In the genomic region with DNA sequence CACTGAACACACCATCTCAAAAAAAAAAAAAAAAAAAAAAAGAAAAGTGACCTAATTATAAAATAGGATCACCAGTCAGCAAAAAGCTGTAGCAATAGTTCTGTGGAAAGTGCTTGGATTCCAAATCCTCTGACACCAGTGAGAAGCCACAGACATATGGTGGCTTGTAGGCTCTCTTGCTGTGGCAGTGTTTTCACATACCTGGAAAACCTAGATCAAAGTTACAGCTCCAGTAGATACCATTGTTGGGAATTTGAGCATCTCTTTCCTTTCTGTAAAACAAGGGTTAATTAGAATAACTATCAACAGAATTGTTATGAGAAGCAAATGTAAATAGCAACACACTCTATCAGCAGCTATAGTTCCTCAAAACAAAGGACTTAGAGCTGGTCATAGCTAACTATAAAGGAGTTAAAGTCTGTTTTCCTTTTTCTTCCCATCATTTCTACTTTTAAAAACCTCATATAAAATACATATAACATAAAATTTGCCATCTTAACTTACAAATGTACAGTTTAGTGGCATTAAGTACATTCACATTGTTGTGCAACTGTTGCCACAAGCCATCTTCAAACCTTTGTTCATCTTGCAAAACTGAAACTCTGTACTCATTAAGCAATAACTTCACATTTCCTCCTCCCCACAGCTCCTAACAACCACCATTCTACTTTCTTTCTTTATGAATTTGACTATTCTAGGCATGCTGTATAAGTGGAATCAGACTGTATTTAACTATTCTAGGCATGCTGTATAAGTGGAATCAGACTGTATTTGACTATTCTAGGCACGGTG, we compare ENCODE assay signal across 13 cellular contexts. TPM values are rescaled to one million over a fixed set of nuclear protein-coding genes. Genes with fewer than 3 reads are reported as not detected.
DNase-seq lines count a peak whose midpoint lies in the region; ATAC-seq, FAIRE-seq and TF ChIP-seq lines count a peak whose summit lies in the region.
"Had no signal": no experiment of that assay in that cellular context is flagged by ENCODE, and none has a peak within 500 bp of the region (broad histone marks: within the 10 kb centered on the region; RNA-seq: fewer than 3 reads in every experiment).

No MANE protein-coding gene starts in this region.

- BruUV-seq in K562 (replicated peaks; lab: Mats Ljungman, UMichigan): no TSS peak

- H3K9ac ChIP-seq in K562 (ENCODE audit: insufficient read depth in 1 of 2, low read depth in 2 of 2, low read length in 2 of 2) (no peak overlapping the region), endodermal cell (ENCODE audit: extremely low read depth, low read length, poor library complexity, severe bottlenecking) (no peak overlapping the region)

- no peaks in the 10 kb centered on the region for H4K20me1 ChIP-seq in K562 (replicated peaks; ENCODE audit: control insufficient read depth, insufficient read depth, low read length)

- TF ChIP-seq CTCF in K562 (IDR thresholded peaks at IDR 0.05 in 2 of 3, conservative IDR thresholded peaks at IDR 0.05 in 1 of 3; ENCODE audit: insufficient read depth in 2 of 3, low read depth in 1 of 3, low read length in 3 of 3): no peak
- no peak for TF ChIP-seq CTCF in GM10266 (IDR thresholded peaks at IDR 0.05; ENCODE audit: control insufficient read depth, insufficient read depth, low read depth, missing control alignments)
- TF ChIP-seq CTCF in endodermal cell (conservative IDR thresholded peaks at IDR 0.05): no peak

- CTCF ChIA-PET in K562 (lab: Yijun Ruan, JAX; ENCODE audit: low intra/inter-chr PET ratio): no interaction called here
- CTCF ChIA-PET in CD8-positive, alpha-beta memory T cell (lab: Charles Lee): no interaction called here

- peak; percentile 60 for ATAC-seq in GM21447 (IDR thresholded peaks at IDR 0.05; ENCODE audit: unreplicated experiment)
- ATAC-seq in HG03378 (IDR thresholded peaks at IDR 0.05; ENCODE audit: unreplicated experiment): peak; percentile 83
- no peak for ATAC-seq in K562
- ATAC-seq in naive thymus-derived CD8-positive, alpha-beta T cell: no peak
- ATAC-seq: activated naive CD8-positive, alpha-beta T cell treated with anti-CD3 and anti-CD28 coated beads, Interleukin-2, amount 50 U/mL, for 24 hours; heart right ventricle had no signal

- H3K9me1 ChIP-seq in K562 (ENCODE audit: control insufficient read depth, insufficient read depth, low read length): no peaks in the 10 kb centered on the region

- WGBS in K562 (ENCODE audit: insufficient coverage, low coverage, missing lambda C conversion rate): 0% methylated on average over 1 of the region's 1 CpG
- 88 to 100% methylated on average over 1 of the region's 1 CpG for WGBS in endodermal cell (ENCODE audit: insufficient coverage in 1 of 2, insufficient read length in 1 of 2), 2 experiments

- H3K4me1 ChIP-seq in K562 (replicated peaks in 1 of 2; ENCODE audit: control insufficient read depth in 2 of 2, insufficient read depth in 2 of 2, low read length in 2 of 2) (peaks cover 0 to 6% of the 10 kb centered on the region in 2 experiments; a peak in 1 of 5 replicates), endodermal cell (ENCODE audit: control insufficient read depth, insufficient read depth, low read length) (peaks cover 5% of the 10 kb centered on the region)
- H3K4me1 ChIP-seq in CD8-positive, alpha-beta memory T cell (ENCODE audit: insufficient read depth, low read length): peaks cover 10% of the 10 kb centered on the region

- H3K27me3 ChIP-seq in K562 (ENCODE audit: control insufficient read depth in 2 of 2, insufficient read depth in 2 of 2, low read length in 2 of 2) (peaks cover 25 to 32% of the 10 kb centered on the region in 2 experiments), endodermal cell (ENCODE audit: control insufficient read depth, insufficient read depth, low read length, poor library complexity, severe bottlenecking) (peaks cover 13% of the 10 kb centered on the region)
- peaks cover 16% of the 10 kb centered on the region for H3K27me3 ChIP-seq in CD8-positive, alpha-beta memory T cell (ENCODE audit: insufficient read depth, low read length, poor library complexity, severe bottlenecking)

- intact Hi-C loops in K562 (cut with micrococcal nuclease): no loop called here

- H3K9me3 ChIP-seq in K562 (replicated peaks; ENCODE audit: control insufficient read depth, insufficient read depth, low read depth, low read length) (no peaks in the 10 kb centered on the region), endodermal cell (ENCODE audit: control insufficient read depth, low read length) (no peaks in the 10 kb centered on the region)
- H3K9me3 ChIP-seq in CD8-positive, alpha-beta memory T cell (ENCODE audit: low read length): no peaks in the 10 kb centered on the region
- H3K9me3 ChIP-seq: heart right ventricle had no signal

- no peak overlapping the region for H2AFZ ChIP-seq in K562 (ENCODE audit: low read depth, low read length)

- no peak for TF ChIP-seq POLR2A in GM12892 (IDR thresholded peaks at IDR 0.05; ENCODE audit: low read depth, low read length)
- TF ChIP-seq POLR2A in K562 (conservative IDR thresholded peaks at IDR 0.05): no peak

- H3K4me3 Mint-ChIP-seq in endodermal cell: no peak overlapping the region
- H3K4me3 Mint-ChIP-seq in CD8-positive, alpha-beta memory T cell: no peak overlapping the region
- no peak overlapping the region for H3K4me3 Mint-ChIP-seq in naive thymus-derived CD8-positive, alpha-beta T cell
- H3K4me3 Mint-ChIP-seq: activated naive CD8-positive, alpha-beta T cell treated with anti-CD3 and anti-CD28 coated beads, Interleukin-2, amount 50 U/mL, for 24 hours; CD4-positive, alpha-beta T cell had no signal

- H3K36me3 ChIP-seq in K562 (ENCODE audit: control insufficient read depth, insufficient read depth, low read length) (no peaks in the 10 kb centered on the region), endodermal cell (ENCODE audit: control insufficient read depth, insufficient read depth, low read length) (no peaks in the 10 kb centered on the region)
- no peaks in the 10 kb centered on the region for H3K36me3 ChIP-seq in CD8-positive, alpha-beta memory T cell (ENCODE audit: insufficient read depth, low read length)
- H3K36me3 ChIP-seq: heart right ventricle had no signal

- H3K4me1 Mint-ChIP-seq in endodermal cell: peaks cover 11% of the 10 kb centered on the region
- peaks cover 10 to 13% (median 12%) of the 10 kb centered on the region in 3 donors for H3K4me1 Mint-ChIP-seq in CD8-positive, alpha-beta memory T cell
- H3K4me1 Mint-ChIP-seq in naive thymus-derived CD8-positive, alpha-beta T cell: peaks cover 0 to 16% (median 11%) of the 10 kb centered on the region in 4 donors

- in situ Hi-C loops in K562 (cut with MboI): no loop called here

- POLR2A ChIA-PET in K562 (lab: Yijun Ruan, JAX): no interaction called here
- POLR2A ChIA-PET in CD8-positive, alpha-beta memory T cell (lab: Charles Lee): no interaction called here
- POLR2A ChIA-PET in naive thymus-derived CD8-positive, alpha-beta T cell (lab: Charles Lee): no interaction called here

- TF ChIP-seq RAD21 in K562 (CRISPR knock-in tag; conservative IDR thresholded peaks at IDR 0.05 in 1 of 2, IDR thresholded peaks at IDR 0.05 in 1 of 2): no peak

- no peaks in the 10 kb centered on the region for H3K9me3 Mint-ChIP-seq in endodermal cell
- no peaks in the 10 kb centered on the region for H3K9me3 Mint-ChIP-seq in CD8-positive, alpha-beta memory T cell
- no peaks in the 10 kb centered on the region for H3K9me3 Mint-ChIP-seq in naive thymus-derived CD8-positive, alpha-beta T cell
- H3K9me3 Mint-ChIP-seq: activated naive CD8-positive, alpha-beta T cell treated with anti-CD3 and anti-CD28 coated beads, Interleukin-2, amount 50 U/mL, for 24 hours; CD4-positive, alpha-beta T cell had no signal

- H3K27ac ChIP-seq in K562 (ENCODE audit: extremely low read depth, low read depth, low read length): no peak overlapping the region
- no peak overlapping the region for H3K27ac ChIP-seq in endodermal cell (ENCODE audit: low read depth, low read length)
- no peak overlapping the region for H3K27ac ChIP-seq in CD8-positive, alpha-beta memory T cell (ENCODE audit: low read depth, low read length)

- no peak for DNase-seq in GM12892 (ENCODE audit: insufficient read length)
- no peak for DNase-seq in K562 (ENCODE audit: extremely low read depth in 1 of 4, low spot score in 3 of 4)
- no peak for DNase-seq in GM10266 (ENCODE audit: extremely low spot score)
- DNase-seq in endodermal cell: no peak
- no peak for DNase-seq in CD8-positive, alpha-beta memory T cell
- DNase-seq in naive thymus-derived CD8-positive, alpha-beta T cell: no peak
- DNase-seq: activated naive CD8-positive, alpha-beta T cell treated with anti-CD3 and anti-CD28 coated beads, Interleukin-2, amount 50 U/mL, for 24 hours; CD4-positive, alpha-beta T cell; heart right ventricle; stimulated activated naive CD4-positive, alpha-beta T cell treated with Interleukin-2 at 50 U/mL for 16 hours; T-helper 9 cell had no signal

- H3K27me3 Mint-ChIP-seq in endodermal cell (ENCODE audit: insufficient read depth): peaks cover 30% of the 10 kb centered on the region
- H3K27me3 Mint-ChIP-seq in CD8-positive, alpha-beta memory T cell: peaks cover 27 to 51% of the 10 kb centered on the region in 2 donors
- H3K27me3 Mint-ChIP-seq in naive thymus-derived CD8-positive, alpha-beta T cell: peaks cover 30 to 51% (median 36%) of the 10 kb centered on the region in 5 donors

- no peak overlapping the region for H3K4me3 ChIP-seq in K562
- H3K4me3 ChIP-seq in endodermal cell (ENCODE audit: low read length): no peak overlapping the region
- no peak overlapping the region for H3K4me3 ChIP-seq in CD8-positive, alpha-beta memory T cell (ENCODE audit: low read length)
- H3K4me3 ChIP-seq: heart right ventricle had no signal

- FAIRE-seq in GM12892 (lab: Jason Lieb, UNC) (peak; percentile 24), K562 (lab: Jason Lieb, UNC) (no peak)

- no peak overlapping the region for H3K4me2 ChIP-seq in K562 (ENCODE audit: insufficient read depth, low read length)

- H3K79me2 ChIP-seq in K562 (ENCODE audit: control insufficient read depth, insufficient read depth, low read length): no peaks in the 10 kb centered on the region

- no peak for TF ChIP-seq EP300 in K562 (IDR thresholded peaks at IDR 0.05; ENCODE audit: low read length)

- H3K27ac Mint-ChIP-seq in endodermal cell: no peak overlapping the region
- peak overlapping the region in 1 of 8 donors; percentile 43 for H3K27ac Mint-ChIP-seq in CD8-positive, alpha-beta memory T cell
- no peak overlapping the region for H3K27ac Mint-ChIP-seq in naive thymus-derived CD8-positive, alpha-beta T cell
- H3K27ac Mint-ChIP-seq: activated naive CD8-positive, alpha-beta T cell treated with anti-CD3 and anti-CD28 coated beads, Interleukin-2, amount 50 U/mL, for 24 hours; CD4-positive, alpha-beta T cell had no signal

- H3K36me3 Mint-ChIP-seq in endodermal cell (ENCODE audit: low read depth): no peaks in the 10 kb centered on the region
- no peaks in the 10 kb centered on the region for H3K36me3 Mint-ChIP-seq in CD8-positive, alpha-beta memory T cell
- H3K36me3 Mint-ChIP-seq in naive thymus-derived CD8-positive, alpha-beta T cell: peaks cover 0 to 3% (median 0%) of the 10 kb centered on the region in 3 donors

RNA-seq across cellular contexts. Expression of a gene that starts 4.3 kb away (rescaled TPM):
- not detected for polyA plus RNA-seq in GM12892 (2012; ENCODE audit: missing spikeins)
- 0.67 TPM in 1 of 2 replicates, not detected in the other for total RNA-seq in K562 (2011; cell fraction: chromatin; rRNA removed; ENCODE audit: low replicate concordance)
- total RNA-seq in K562 (2011; cell fraction: nucleolus; rRNA removed): not detected in 2 replicates
- not detected in 2 replicates for total RNA-seq in K562 (2011; cell fraction: nucleoplasm; rRNA removed)
- total RNA-seq in K562 (2014; rRNA removed) (0.05 TPM in 1 of 2 replicates, not detected in the other), K562 (2014; rRNA removed; fragmentation: Illumina TruSeq; extraction: Trizol) (not detected in 2 replicates), K562 (2015; rRNA removed; fragmentation: Illumina TruSeq; extraction: Trizol) (0.18 TPM in 1 of 2 replicates, not detected in the other), K562 (2021) (not detected in 2 replicates), endodermal cell (1 to 10 TPM; 2.2 to 4.1 TPM)
- polyA plus RNA-seq in K562 (2011; rRNA removed) (not detected in 2 replicates), K562 (2014; fragmentation: Illumina TruSeq; extraction: Trizol) (not detected in 2 replicates), K562 (2014; fragmentation: Nextera tagmentation; extraction: Ambion mirVana) (not detected), K562 (2014; rRNA removed) (0.01 TPM in 1 of 2 replicates, not detected in the other)
- polyA plus RNA-seq in K562 (2011; cell fraction: cytosol; rRNA removed): not detected in 2 replicates
- not detected in 2 replicates for polyA plus RNA-seq in K562 (2011; cell fraction: nucleus; rRNA removed)
- polyA plus RNA-seq in K562 (2012): 0.03 TPM in 1 of 2 replicates, not detected in the other
- 0.32 TPM in 1 of 2 replicates, not detected in the other for polyA minus RNA-seq in K562 (2011; rRNA and poly(A)+ RNA removed)
- polyA minus RNA-seq in K562 (2011; cell fraction: cytosol; rRNA and poly(A)+ RNA removed): not detected in 2 replicates
- polyA minus RNA-seq in K562 (2011; cell fraction: nucleus; rRNA and poly(A)+ RNA removed): not detected in 2 replicates
- polyA plus RNA-seq in endodermal cell (2013, experiment 1 of 2): 0.46 TPM
- polyA plus RNA-seq in endodermal cell (2013, experiment 2 of 2): 1.2 TPM
- total RNA-seq in CD8-positive, alpha-beta memory T cell: not detected
- not detected for polyA plus RNA-seq in CD8-positive, alpha-beta memory T cell
- not detected for total RNA-seq in naive thymus-derived CD8-positive, alpha-beta T cell
- under 1 TPM in 1 of 3 donors, not detected in 2; 0.09 TPM for polyA plus RNA-seq in naive thymus-derived CD8-positive, alpha-beta T cell
- total RNA-seq: CD4-positive, alpha-beta T cell had no signal

RNA-seq across cellular contexts. Expression of a gene that starts 46.2 kb away (rescaled TPM):
- 25.5 TPM for polyA plus RNA-seq in GM12892 (2012; ENCODE audit: missing spikeins)
- total RNA-seq in K562 (2011; cell fraction: chromatin; rRNA removed; ENCODE audit: low replicate concordance): 40.6 and 86.4 TPM in 2 replicates
- 24.5 and 31.5 TPM in 2 replicates for total RNA-seq in K562 (2011; cell fraction: nucleolus; rRNA removed)
- total RNA-seq in K562 (2011; cell fraction: nucleoplasm; rRNA removed): 40.5 and 43.6 TPM in 2 replicates
- total RNA-seq in K562 (2014; rRNA removed): 27.8 and 29.6 TPM in 2 replicates
- total RNA-seq in K562 (2014; rRNA removed; fragmentation: Illumina TruSeq; extraction: Trizol): 47.8 and 51.5 TPM in 2 replicates
- 42.9 and 45.2 TPM in 2 replicates for total RNA-seq in K562 (2015; rRNA removed; fragmentation: Illumina TruSeq; extraction: Trizol)
- total RNA-seq in K562 (2021): 25.2 and 26.9 TPM in 2 replicates
- polyA plus RNA-seq in K562 (2011; rRNA removed): 26.7 and 33.3 TPM in 2 replicates
- 8.1 and 14.3 TPM in 2 replicates for polyA plus RNA-seq in K562 (2011; cell fraction: cytosol; rRNA removed)
- polyA plus RNA-seq in K562 (2011; cell fraction: nucleus; rRNA removed): 8.1 and 8.3 TPM in 2 replicates
- polyA plus RNA-seq in K562 (2012): 25.7 and 41.6 TPM in 2 replicates
- 37.2 and 42.6 TPM in 2 replicates for polyA plus RNA-seq in K562 (2014; fragmentation: Illumina TruSeq; extraction: Trizol)
- 10 to 100 TPM; 36.2 to 38.4 TPM for polyA plus RNA-seq in K562 (2014; fragmentation: Nextera tagmentation; extraction: Ambion mirVana)
- 32.2 and 35.1 TPM in 2 replicates for polyA plus RNA-seq in K562 (2014; rRNA removed)
- polyA minus RNA-seq in K562 (2011; rRNA and poly(A)+ RNA removed): 50.2 and 53.2 TPM in 2 replicates
- polyA minus RNA-seq in K562 (2011; cell fraction: cytosol; rRNA and poly(A)+ RNA removed): 13.4 and 19.6 TPM in 2 replicates
- polyA minus RNA-seq in K562 (2011; cell fraction: nucleus; rRNA and poly(A)+ RNA removed): 23.3 and 31.4 TPM in 2 replicates
- 10 to 100 TPM; 40.8 to 45.4 TPM for total RNA-seq in endodermal cell
- 31.9 TPM for polyA plus RNA-seq in endodermal cell (2013, experiment 1 of 2)
- polyA plus RNA-seq in endodermal cell (2013, experiment 2 of 2): 32.7 TPM
- 10 to 100 TPM; 24.5 to 25.6 TPM for total RNA-seq in CD8-positive, alpha-beta memory T cell
- polyA plus RNA-seq in CD8-positive, alpha-beta memory T cell: 10.4 TPM
- 10 to 100 TPM; 16.0 to 18.3 TPM for total RNA-seq in naive thymus-derived CD8-positive, alpha-beta T cell
- 10 to 100 TPM in 2 of 3 donors, 1 to 10 TPM in 1; 7.7 to 13.9 (median 10.7) TPM for polyA plus RNA-seq in naive thymus-derived CD8-positive, alpha-beta T cell

Comparison
In these comparisons a context has a peak if more than half of its experiments do, and no peak if none do; other contexts are left out.
1. ATAC-seq: peak in GM21447 (single experiment) and HG03378 (single experiment); none in K562 (single experiment) and naive thymus-derived CD8-positive, alpha-beta T cell (0 of 2).